ENCODE assay signal across 8 cellular contexts in genomic region chr9:136848393-136849037, GRCh38. TPM values are rescaled to one million over a fixed set of nuclear protein-coding genes. Genes with fewer than 3 reads are reported as not detected.
DNase-seq lines count a peak whose midpoint lies in the region; ATAC-seq and TF ChIP-seq lines count a peak whose summit lies in the region.

No MANE protein-coding gene starts in this region.

- H3K27me3 ChIP-seq in heart right ventricle = peaks cover 0 to 48% (median 25%) of the 10 kb centered on the region in 7 donors

- H3K4me3 Mint-ChIP-seq in activated naive CD4-positive, alpha-beta T cell treated with anti-CD3 and anti-CD28 coated beads for 36 hours = peak overlapping the region; percentile 93

- H3K27me3 Mint-ChIP-seq in activated naive CD4-positive, alpha-beta T cell treated with anti-CD3 and anti-CD28 coated beads for 36 hours (ENCODE audit: low read depth) = peaks cover 18% of the 10 kb centered on the region

- TF ChIP-seq CTCF in AG09309 (IDR thresholded peaks at IDR 0.05; ENCODE audit: control insufficient read depth, insufficient read depth, low read depth, low read length, missing control alignments) (no peak), heart right ventricle (IDR thresholded peaks at IDR 0.05) (no peak), retinal pigment epithelial cell (conservative IDR thresholded peaks at IDR 0.05; ENCODE audit: low read depth, low read length) (no peak)

- WGBS in heart right ventricle, 2 donors = 0% methylated on average over 21 to 51 of the region's 53 CpGs

- ATAC-seq in heart right ventricle (peak; percentile 10 to 50 (median 31)), GM19035 (IDR thresholded peaks at IDR 0.05; ENCODE audit: unreplicated experiment) (no peak)

- intact Hi-C loops in activated naive CD4-positive, alpha-beta T cell treated with anti-CD3 and anti-CD28 coated beads for 36 hours (cut with micrococcal nuclease) = loop anchor here (1.0 to 2.0 kb wide), 7 partner anchors 18 to 365 kb away; partner anchors contain the start of genes EDF1, RABL6, SEC16A and TMEM141
- intact Hi-C loops in heart right ventricle (cut with DNase I) = loop anchor here in 6 of 10 donors (1.0 to 10.0 kb wide), 9 partner anchors 38 to 176 kb away; partner anchors contain the start of genes FBXW5 (in 5 of the 6), TMEM141 (in 3 of the 6), TRAF2 (in 2 of the 6) and ABCA2 (in 1 of the 6)

- no peak for DNase-seq in AG09309 (ENCODE audit: low read depth)
- peak; percentile 67 for DNase-seq in GM19240 (ENCODE audit: insufficient read length, low spot score)
- peak; percentile 52 for DNase-seq in NCI-H2227 treated with DMSO at 0.1 percent for 48 hours (lab: John Stamatoyannopoulos, UW)
- DNase-seq in activated naive CD4-positive, alpha-beta T cell treated with anti-CD3 and anti-CD28 coated beads for 36 hours = peak; percentile 62
- DNase-seq in heart right ventricle = peak; percentile 57
- DNase-seq in retinal pigment epithelial cell (ENCODE audit: low read depth) = no peak
- DNase-seq in GOT3 (lab: John Stamatoyannopoulos, UW) = no peak

- H3K9me3 ChIP-seq in heart right ventricle = no peaks in the 10 kb centered on the region

- H3K36me3 ChIP-seq in heart right ventricle = peaks cover 0 to 33% (median 11%) of the 10 kb centered on the region in 9 donors

- H3K27ac Mint-ChIP-seq in activated naive CD4-positive, alpha-beta T cell treated with anti-CD3 and anti-CD28 coated beads for 36 hours = peak overlapping the region; percentile 95

- peaks cover 16% of the 10 kb centered on the region for H3K4me1 Mint-ChIP-seq in activated naive CD4-positive, alpha-beta T cell treated with anti-CD3 and anti-CD28 coated beads for 36 hours (ENCODE audit: low read depth)

- H3K9me3 Mint-ChIP-seq in activated naive CD4-positive, alpha-beta T cell treated with anti-CD3 and anti-CD28 coated beads for 36 hours = no peaks in the 10 kb centered on the region

- peak overlapping the region; percentile 77 to 96 (median 92) for H3K27ac ChIP-seq in heart right ventricle

- CTCF ChIA-PET in activated naive CD4-positive, alpha-beta T cell treated with anti-CD3 and anti-CD28 coated beads for 36 hours (lab: Charles Lee) = interaction anchor here (1.8 to 1.9 kb wide), 2 partner anchors 55 to 179 kb away, joined by 5 to 6 read pairs; no protein-coding TSS in a partner anchor

- H3K4me3 ChIP-seq in AG09309 (ENCODE audit: control insufficient read depth, low read depth, low read length) (peak overlapping the region; percentile 95), heart right ventricle (peak overlapping the region; percentile 74 to 99 (median 82)), retinal pigment epithelial cell (ENCODE audit: low read length) (peak overlapping the region; percentile 84)

- H3K36me3 Mint-ChIP-seq in activated naive CD4-positive, alpha-beta T cell treated with anti-CD3 and anti-CD28 coated beads for 36 hours (ENCODE audit: low read depth) = peaks cover 2% of the 10 kb centered on the region

- peaks cover 20 to 61% (median 53%) of the 10 kb centered on the region in 9 donors for H3K4me1 ChIP-seq in heart right ventricle

RNA-seq across cellular contexts. Expression of gene PHPT1, which starts 0.7 kb away (rescaled TPM):
- total RNA-seq in activated naive CD4-positive, alpha-beta T cell treated with anti-CD3 and anti-CD28 coated beads for 36 hours = 100 to 1,000 TPM; 110 to 116 TPM
- 100 to 1,000 TPM; 310 to 376 (median 327) TPM for total RNA-seq in heart right ventricle
- polyA plus RNA-seq in heart right ventricle = 100 to 1,000 TPM; 354 to 650 TPM

RNA-seq across cellular contexts. Expression of gene MAMDC4, which starts 3.6 kb away (rescaled TPM):
- total RNA-seq in activated naive CD4-positive, alpha-beta T cell treated with anti-CD3 and anti-CD28 coated beads for 36 hours = 10 to 100 TPM; 15.9 to 16.1 TPM
- 10 to 100 TPM in 2 of 10 donors, 1 to 10 TPM in 8; 4.1 to 11.3 (median 8.3) TPM for total RNA-seq in heart right ventricle
- polyA plus RNA-seq in heart right ventricle = 10 to 100 TPM in 1 of 2 donors, 1 to 10 TPM in 1; 8.0 to 45.4 TPM

RNA-seq across cellular contexts. Expression of gene AJM1, which starts 6.2 kb away (rescaled TPM):
- 1 to 10 TPM; 1.7 to 2.0 TPM for total RNA-seq in activated naive CD4-positive, alpha-beta T cell treated with anti-CD3 and anti-CD28 coated beads for 36 hours
- total RNA-seq in heart right ventricle = 1 to 10 TPM; 3.6 to 8.3 (median 5.9) TPM
- 1 to 10 TPM; 3.4 to 7.6 TPM for polyA plus RNA-seq in heart right ventricle

RNA-seq across cellular contexts. Expression of gene EDF1, which starts 17.6 kb away (rescaled TPM):
- 100 to 1,000 TPM; 259 to 288 TPM for total RNA-seq in activated naive CD4-positive, alpha-beta T cell treated with anti-CD3 and anti-CD28 coated beads for 36 hours
- 100 to 1,000 TPM; 289 to 375 (median 329) TPM for total RNA-seq in heart right ventricle
- 1,000 to 10,000 TPM in 1 of 2 donors, 100 to 1,000 TPM in 1; 624 to 1,058 TPM for polyA plus RNA-seq in heart right ventricle

RNA-seq across cellular contexts. Expression of gene TRAF2, which starts 37.8 kb away (rescaled TPM):
- 10 to 100 TPM; 39.7 to 41.8 TPM for total RNA-seq in activated naive CD4-positive, alpha-beta T cell treated with anti-CD3 and anti-CD28 coated beads for 36 hours
- total RNA-seq in heart right ventricle = 10 to 100 TPM in 5 of 10 donors, 1 to 10 TPM in 5; 5.4 to 14.8 (median 9.7) TPM
- polyA plus RNA-seq in heart right ventricle = 10 to 100 TPM; 10.1 to 17.0 TPM

Comparison
In these comparisons a context has a peak if more than half of its experiments do, and no peak if none do; other contexts are left out.
1. DNase-seq: peak in GM19240 (single experiment), NCI-H2227 treated with DMSO at 0.1 percent for 48 hours (single experiment), activated naive CD4-positive, alpha-beta T cell treated with anti-CD3 and anti-CD28 coated beads for 36 hours (single experiment) and heart right ventricle (2 of 2); none in AG09309 (single experiment), retinal pigment epithelial cell (single experiment) and GOT3 (single experiment).
2. Peak in every context shown above with its lines, with median percentiles within 50 percentile points of each other: H3K4me3 ChIP-seq.